10 cellular contexts compared by ENCODE assay signal in the genomic region with DNA sequence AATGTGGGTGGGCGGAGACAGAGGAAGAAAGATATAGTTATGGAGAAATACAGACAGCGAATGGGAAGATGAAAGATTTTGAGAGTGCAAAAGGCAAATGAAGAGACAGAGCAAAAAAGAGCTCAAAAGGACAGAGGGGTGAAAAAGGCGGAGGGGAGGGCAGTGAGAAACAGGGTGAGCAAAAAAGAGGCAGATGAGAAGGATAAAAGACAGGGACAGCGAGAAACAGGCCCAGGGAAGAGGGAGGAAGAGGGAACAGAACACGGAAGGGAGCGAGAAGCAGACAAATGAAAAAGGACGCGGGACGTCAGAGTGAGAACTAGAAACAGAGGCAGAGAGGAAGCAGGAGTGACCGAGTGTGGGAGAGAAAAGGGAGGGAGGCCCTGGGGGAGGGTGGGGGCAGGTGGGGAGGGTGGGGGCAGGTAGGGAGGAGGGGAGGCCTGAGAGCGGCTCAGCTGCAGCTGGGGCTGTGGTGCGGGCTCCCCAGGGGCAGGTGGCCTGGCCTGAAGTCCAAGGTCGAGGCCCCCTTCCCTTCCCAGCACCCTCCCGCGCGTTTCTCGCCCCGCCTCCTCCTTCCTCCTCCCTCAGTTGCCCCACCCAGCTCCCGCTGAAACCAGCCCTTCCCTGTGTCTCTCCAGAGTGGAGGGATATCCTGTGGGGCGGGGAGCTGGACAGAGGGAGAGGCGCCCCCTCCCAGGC. TPM values are rescaled to one million over a fixed set of nuclear protein-coding genes. Genes with fewer than 3 reads are reported as not detected.
DNase-seq lines count a peak whose midpoint lies in the region; ATAC-seq and TF ChIP-seq lines count a peak whose summit lies in the region.
"Had no signal": no experiment of that assay in that cellular context is flagged by ENCODE, and none has a peak within 500 bp of the region (broad histone marks: within the 10 kb centered on the region; RNA-seq: fewer than 3 reads in every experiment).

No MANE protein-coding gene starts in this region.

- peaks cover 68 to 75% of the 10 kb centered on the region in 2 donors for H3K27me3 Mint-ChIP-seq in T-cell

- TF ChIP-seq POLR2A in ovary (IDR thresholded peaks at IDR 0.05), result no peak

- H3K27ac ChIP-seq in ACC112 (ENCODE audit: low read depth, low read length) (no peak overlapping the region), ovary (no peak overlapping the region)

- H3K9me3 Mint-ChIP-seq in T-cell, result no peaks in the 10 kb centered on the region

- peak overlapping the region in 1 of 2 donors; percentile 3 for H3K27ac Mint-ChIP-seq in T-cell

- intact Hi-C loops in ovary (cut with DNase I), result no loop called here

- H3K36me3 ChIP-seq in ACC112 (ENCODE audit: insufficient read depth, low read length) (no peaks in the 10 kb centered on the region), ovary (no peaks in the 10 kb centered on the region)

- peaks cover 63% of the 10 kb centered on the region for H3K27me3 ChIP-seq in ACC112 (ENCODE audit: insufficient read depth, low read length)
- no peaks in the 10 kb centered on the region for H3K27me3 ChIP-seq in ovary

- WGBS in ovary, 3 donors, result 1 to 3% (median 2%) methylated on average over 20 to 21 of the region's 21 CpGs

- peaks cover under 1% of the 10 kb centered on the region for H3K9me3 ChIP-seq in iPS-18c (ENCODE audit: control insufficient read depth, insufficient read depth, low read length)
- H3K9me3 ChIP-seq in ovary, result no peaks in the 10 kb centered on the region

- H3K4me3 Mint-ChIP-seq in T-cell, result peak overlapping the region in 2 of 3 donors; percentile 25 to 69

- TF ChIP-seq EP300 in ovary (IDR thresholded peaks at IDR 0.05), result no peak

- in situ Hi-C loops in GM13976 (cut with MboI; ENCODE audit: low sequenced_read_pairs, unreplicated experiment), result no loop called here

- DNase-seq in GM13976 (ENCODE audit: low spot score) (peak; percentile 83), T-cell (no peak), NCI-H2029 treated with DMSO at 0.1 percent for 48 hours (lab: John Stamatoyannopoulos, UW) (no peak), ovary (no peak)
- DNase-seq in activated effector memory CD4-positive, alpha-beta T cell treated with anti-CD3 and anti-CD28 coated beads, Interleukin-2, amount 50 U/mL, for 16 hours, result no peak
- DNase-seq in stimulated activated CD4-positive, alpha-beta T cell treated with anti-CD3 and anti-CD28 coated beads, Interleukin-1b, Interleukin-23, amount 100 ng/mL, for 48 hours, result no peak
- DNase-seq: effector memory CD4-positive, alpha-beta T cell; NCI-H187 had no signal

- no peak for ATAC-seq in T-cell (replicated peaks in 1 of 4)

- H3K79me2 ChIP-seq in ACC112 (ENCODE audit: control insufficient read depth, insufficient read depth, low read length, unreplicated experiment), result no peaks in the 10 kb centered on the region

- POLR2A ChIA-PET in T-cell (lab: Charles Lee), result no interaction called here

- no peak overlapping the region for H2AFZ ChIP-seq in ACC112 (ENCODE audit: low read length, unreplicated experiment)

- H3K4me1 ChIP-seq in ACC112 (ENCODE audit: control insufficient read depth, insufficient read depth, low read length, unreplicated experiment) (no peaks in the 10 kb centered on the region), ovary (ENCODE audit: insufficient read depth) (no peaks in the 10 kb centered on the region)

- H3K4me1 Mint-ChIP-seq in T-cell, result peaks cover 21 to 33% (median 27%) of the 10 kb centered on the region in 3 donors

- CTCF ChIA-PET in T-cell (lab: Charles Lee), result no interaction called here

- H3K4me3 ChIP-seq in ACC112 (ENCODE audit: low read depth, low read length) (peak overlapping the region; percentile 16; the same call in 1 of the 2 replicates), iPS-18c (ENCODE audit: insufficient read depth, low read depth, low read length) (peak overlapping the region; percentile 28; the same call in 1 of the 2 replicates), ovary (no peak overlapping the region)

- H3K36me3 Mint-ChIP-seq in T-cell, result no peaks in the 10 kb centered on the region

- TF ChIP-seq CTCF in GM13976 (IDR thresholded peaks at IDR 0.05; ENCODE audit: borderline replicate concordance, control extremely low read depth, extremely low read depth, insufficient read depth, missing control alignments) (no peak), ovary (IDR thresholded peaks at IDR 0.05) (no peak)

RNA-seq across cellular contexts. Expression of a gene that starts 2.9 kb away (rescaled TPM):
- total RNA-seq in T-cell (under 1 TPM in 3 of 5 donors, not detected in 2; 0.59 to 0.96 (median 0.60) TPM), ovary (under 1 TPM in 6 of 7 donors, not detected in 1; 0.40 to 0.95 (median 0.57) TPM)
- polyA plus RNA-seq in ovary, result 1 to 10 TPM in 1 of 2 donors, under 1 TPM in 1; 0.23 to 1.2 TPM

RNA-seq across cellular contexts. Expression of a gene that starts 12.7 kb away (rescaled TPM):
- total RNA-seq in T-cell, result not detected
- not detected for total RNA-seq in ovary
- not detected for polyA plus RNA-seq in ovary

RNA-seq across cellular contexts. Expression of a gene that starts 30.5 kb away (rescaled TPM):
- total RNA-seq in T-cell (not detected), ovary (not detected)
- not detected for polyA plus RNA-seq in ovary

RNA-seq across cellular contexts. Expression of a gene that starts 34.0 kb away (rescaled TPM):
- total RNA-seq in T-cell (not detected), ovary (under 1 TPM in 1 of 7 donors, not detected in 6; 0.20 TPM)
- under 1 TPM; 0.13 to 0.24 TPM for polyA plus RNA-seq in ovary

RNA-seq across cellular contexts. Expression of a gene that starts 50.4 kb away (rescaled TPM):
- total RNA-seq in T-cell, result not detected
- total RNA-seq in ovary, result not detected
- not detected for polyA plus RNA-seq in ovary
